ENCODE assay signal across 20 cellular contexts in genomic region chr4:1841886-1842210, GRCh38. TPM values are rescaled to one million over a fixed set of nuclear protein-coding genes. Genes with fewer than 3 reads are reported as not detected.
DNase-seq lines count a peak whose midpoint lies in the region; ATAC-seq and TF ChIP-seq lines count a peak whose summit lies in the region.
"Had no signal": no experiment of that assay in that cellular context is flagged by ENCODE, and none has a peak within 500 bp of the region (broad histone marks: within the 10 kb centered on the region; RNA-seq: fewer than 3 reads in every experiment).

No MANE protein-coding gene starts in this region.

- CTCF ChIA-PET in activated CD8-positive, alpha-beta T cell treated with anti-CD3 and anti-CD28 coated beads, Interleukin-2, amount 10 ng/mL, durations not matched to agents 7 days and 5 days (lab: Charles Lee): no interaction called here
- CTCF ChIA-PET in activated CD8-positive, alpha-beta T cell treated with anti-CD3 and anti-CD28 coated beads for 36 hours (lab: Charles Lee): interaction anchor here (1.8 kb wide), 1 partner anchor 58 kb away, joined by 7 read pairs; no protein-coding TSS in a partner anchor
- CTCF ChIA-PET in IMR-90 (lab: Yijun Ruan, JAX) (no interaction called here), PC-3 (lab: Charles Lee) (interaction anchor here (0.6 kb wide), 1 partner anchor 1126 kb away, joined by 3 read pairs; no protein-coding TSS in a partner anchor)

- no peak overlapping the region for H3K18ac ChIP-seq in IMR-90 (ENCODE audit: low read depth, low read length)

- no peak overlapping the region for H3K14ac ChIP-seq in IMR-90 (replicated peaks; ENCODE audit: low read depth, low read length)

- no peak overlapping the region for H2BK20ac ChIP-seq in IMR-90 (ENCODE audit: low read depth, low read length)

- DNase-seq in activated CD8-positive, alpha-beta T cell treated with anti-CD3 and anti-CD28 coated beads, Interleukin-2, amount 10 ng/mL, durations not matched to agents 7 days and 5 days: no peak
- no peak for DNase-seq in activated CD8-positive, alpha-beta T cell treated with anti-CD3 and anti-CD28 coated beads for 36 hours
- no peak for DNase-seq in IMR-90
- DNase-seq in glutamatergic neuron: no peak
- no peak for DNase-seq in testis
- no peak for DNase-seq in PC-3
- no peak for DNase-seq in G401 (ENCODE audit: low spot score)
- DNase-seq: AML-193, DMS79, KBM-7, NCI-H1092, NCI-H1436, NCI-H2029 treated with DMSO at 0.1 percent for 48 hours, NCI-H345, NCI-H524, NCI-H82 had no signal

- peak overlapping the region; percentile 60 for H2AK5ac ChIP-seq in IMR-90 (ENCODE audit: low read depth, low read length)

- peaks cover 23 to 70% of the 10 kb centered on the region in 2 experiments for H3K79me1 ChIP-seq in IMR-90 (ENCODE audit: low read depth in 1 of 2, low read length in 2 of 2)

- H2BK120ac ChIP-seq in IMR-90 (ENCODE audit: low read depth, low read length): no peak overlapping the region; the same call in 1 of the 2 replicates

- peaks cover 29% of the 10 kb centered on the region for H3K79me2 ChIP-seq in PC-3 (ENCODE audit: low read length)

- H3K9ac ChIP-seq in IMR-90 (ENCODE audit: low read depth, low read length): no peak overlapping the region; the same call in 1 of the 2 replicates
- H3K9ac ChIP-seq in PC-3 (ENCODE audit: low read length): no peak overlapping the region

- no peaks in the 10 kb centered on the region for H3K9me3 Mint-ChIP-seq in activated CD8-positive, alpha-beta T cell treated with anti-CD3 and anti-CD28 coated beads, Interleukin-2, amount 10 ng/mL, durations not matched to agents 7 days and 5 days (ENCODE audit: insufficient read depth)
- H3K9me3 Mint-ChIP-seq in activated CD8-positive, alpha-beta T cell treated with anti-CD3 and anti-CD28 coated beads for 36 hours: no peaks in the 10 kb centered on the region
- H3K9me3 Mint-ChIP-seq in glutamatergic neuron (ENCODE audit: unreplicated experiment): peaks cover 2% of the 10 kb centered on the region

- no peaks in the 10 kb centered on the region for H3F3A ChIP-seq in PC-3 (ENCODE audit: low read length, unreplicated experiment)

- dilution Hi-C loops in IMR-90 (cut with HindIII; ENCODE audit: low sequenced_read_pairs, unreplicated experiment): no loop called here

- H3K27me3 Mint-ChIP-seq in activated CD8-positive, alpha-beta T cell treated with anti-CD3 and anti-CD28 coated beads, Interleukin-2, amount 10 ng/mL, durations not matched to agents 7 days and 5 days (ENCODE audit: low read depth): no peaks in the 10 kb centered on the region
- H3K27me3 Mint-ChIP-seq in activated CD8-positive, alpha-beta T cell treated with anti-CD3 and anti-CD28 coated beads for 36 hours: no peaks in the 10 kb centered on the region
- H3K27me3 Mint-ChIP-seq in glutamatergic neuron (ENCODE audit: unreplicated experiment): no peaks in the 10 kb centered on the region

- peak overlapping the region; percentile 63 for H2AK9ac ChIP-seq in IMR-90 (replicated peaks; ENCODE audit: low read depth, low read length, poor library complexity)

- ATAC-seq in activated CD8-positive, alpha-beta T cell treated with anti-CD3 and anti-CD28 coated beads, Interleukin-2, amount 10 ng/mL, durations not matched to agents 7 days and 5 days: no peak
- no peak for ATAC-seq in activated CD8-positive, alpha-beta T cell treated with anti-CD3 and anti-CD28 coated beads for 36 hours
- ATAC-seq in IMR-90 (ENCODE audit: low read depth) (no peak), PC-3 (no peak), HG03039 (IDR thresholded peaks at IDR 0.05; ENCODE audit: unreplicated experiment) (no peak)
- ATAC-seq: GM12878 had no signal

- peak overlapping the region; percentile 49 for H3K4ac ChIP-seq in IMR-90 (ENCODE audit: low read depth, low read length)

- H3K27ac ChIP-seq in IMR-90 (ENCODE audit: insufficient read depth, low read length) (peak overlapping the region; percentile 59; the same call in 1 of the 2 replicates), testis (peak overlapping the region; percentile 13 to 45), PC-3 (ENCODE audit: low read length) (no peak overlapping the region)
- H3K27ac ChIP-seq: SJSA1 had no signal

- WGBS in IMR-90 (ENCODE audit: extremely low coverage in 2 of 2, insufficient read length in 1 of 2), 2 experiments: 94% methylated on average over 6 of the region's 9 CpGs; no CpG with 5 or more reads in 1 of the 2 experiments
- WGBS in testis, 2 donors: 77 to 84% methylated on average over 5 to 9 of the region's 9 CpGs

- no peak overlapping the region for H3K4me3 ChIP-seq in IMR-90 (ENCODE audit: insufficient read depth, low read depth, low read length)
- H3K4me3 ChIP-seq in testis: no peak overlapping the region
- no peak overlapping the region for H3K4me3 ChIP-seq in PC-3 (ENCODE audit: low read length)
- H3K4me3 ChIP-seq: GM12878, SJSA1 had no signal

- no TSS peak for BruUV-seq in IMR-90 (replicated peaks; lab: Mats Ljungman, UMichigan)
- no TSS peak for BruUV-seq in PC-3 (replicated peaks; lab: Mats Ljungman, UMichigan)

- H3K4me3 Mint-ChIP-seq in activated CD8-positive, alpha-beta T cell treated with anti-CD3 and anti-CD28 coated beads, Interleukin-2, amount 10 ng/mL, durations not matched to agents 7 days and 5 days: no peak overlapping the region
- H3K4me3 Mint-ChIP-seq in activated CD8-positive, alpha-beta T cell treated with anti-CD3 and anti-CD28 coated beads for 36 hours: no peak overlapping the region
- H3K4me3 Mint-ChIP-seq in glutamatergic neuron (ENCODE audit: unreplicated experiment): no peak overlapping the region
- H3K4me3 Mint-ChIP-seq: CD14-positive monocyte had no signal

- no peak overlapping the region for H3K23ac ChIP-seq in IMR-90 (ENCODE audit: low read depth, low read length)

- peak overlapping the region; percentile 9; the same call in 1 of the 2 replicates for H4K91ac ChIP-seq in IMR-90 (ENCODE audit: insufficient read depth, low read depth, low read length)

- H2BK5ac ChIP-seq in IMR-90 (ENCODE audit: low read depth, low read length, poor library complexity, severe bottlenecking): peak overlapping the region; percentile 23

- TF ChIP-seq CTCF in activated CD8-positive, alpha-beta T cell treated with anti-CD3 and anti-CD28 coated beads for 36 hours (IDR thresholded peaks at IDR 0.05): no peak
- TF ChIP-seq CTCF in IMR-90 (conservative IDR thresholded peaks at IDR 0.05; ENCODE audit: low read depth, low read length) (no peak), glutamatergic neuron (IDR thresholded peaks at IDR 0.05; ENCODE audit: partially characterized antibody, unreplicated experiment) (no peak), testis (IDR thresholded peaks at IDR 0.05) (no peak), PC-3 (conservative IDR thresholded peaks at IDR 0.05; ENCODE audit: low read depth, low read length) (no peak)

- H3K9me1 ChIP-seq in IMR-90 (ENCODE audit: insufficient read depth, low read length): peaks cover 18% of the 10 kb centered on the region

- H3K4me2 ChIP-seq in IMR-90 (ENCODE audit: low read depth, low read length) (no peak overlapping the region), PC-3 (ENCODE audit: low read length) (no peak overlapping the region)

- no peak overlapping the region for H4K5ac ChIP-seq in IMR-90 (ENCODE audit: low read depth, low read length)

- no peak for TF ChIP-seq RAD21 in IMR-90 (IDR thresholded peaks at IDR 0.05; ENCODE audit: low read length)

- no peak overlapping the region for H3K56ac ChIP-seq in IMR-90 (ENCODE audit: extremely low read depth, insufficient read depth, low read length)

- POLR2A ChIA-PET in activated CD8-positive, alpha-beta T cell treated with anti-CD3 and anti-CD28 coated beads, Interleukin-2, amount 10 ng/mL, durations not matched to agents 7 days and 5 days (lab: Charles Lee): no interaction called here
- POLR2A ChIA-PET in activated CD8-positive, alpha-beta T cell treated with anti-CD3 and anti-CD28 coated beads for 36 hours (lab: Charles Lee): no interaction called here
- POLR2A ChIA-PET in IMR-90 (lab: Charles Lee; ENCODE audit: unreplicated experiment): no interaction called here
- POLR2A ChIA-PET in PC-3 (lab: Charles Lee; ENCODE audit: unreplicated experiment): no interaction called here

- peaks cover 43% of the 10 kb centered on the region for H3K36me3 Mint-ChIP-seq in activated CD8-positive, alpha-beta T cell treated with anti-CD3 and anti-CD28 coated beads, Interleukin-2, amount 10 ng/mL, durations not matched to agents 7 days and 5 days (ENCODE audit: low read depth)
- H3K36me3 Mint-ChIP-seq in activated CD8-positive, alpha-beta T cell treated with anti-CD3 and anti-CD28 coated beads for 36 hours (ENCODE audit: low read depth): peaks cover 31% of the 10 kb centered on the region
- no peaks in the 10 kb centered on the region for H3K36me3 Mint-ChIP-seq in glutamatergic neuron (ENCODE audit: unreplicated experiment)

- intact Hi-C loops in activated CD8-positive, alpha-beta T cell treated with anti-CD3 and anti-CD28 coated beads for 36 hours (cut with micrococcal nuclease): no loop called here
- intact Hi-C loops in IMR-90 (cut with micrococcal nuclease): loop anchor here (2.0 kb wide), 1 partner anchor 57 kb away; no protein-coding TSS in a partner anchor
- intact Hi-C loops in testis (cut with DNase I; ENCODE audit: low total_unique reads): no loop called here
- intact Hi-C loops in PC-3 (cut with micrococcal nuclease): no loop called here

- no peaks in the 10 kb centered on the region for H3K27me3 ChIP-seq in IMR-90 (ENCODE audit: control insufficient read depth, insufficient read depth, low read length)
- no peaks in the 10 kb centered on the region for H3K27me3 ChIP-seq in testis
- H3K27me3 ChIP-seq in PC-3 (ENCODE audit: low read length): no peaks in the 10 kb centered on the region
- H3K27me3 ChIP-seq: SJSA1 had no signal

- H4K8ac ChIP-seq in IMR-90 (ENCODE audit: low read depth in 2 of 2, low read length in 2 of 2): no peak overlapping the region

- no peak for TF ChIP-seq POLR2A in IMR-90 (IDR thresholded peaks at IDR 0.05; ENCODE audit: low read depth, low read length)
- TF ChIP-seq POLR2A in testis (IDR thresholded peaks at IDR 0.05): no peak

- H2AFZ ChIP-seq in IMR-90 (replicated peaks; ENCODE audit: low read length, poor library complexity) (peak overlapping the region; percentile 57), PC-3 (ENCODE audit: low read length) (no peak overlapping the region)

- no peaks in the 10 kb centered on the region for H3K9me2 ChIP-seq in PC-3 (replicated peaks; ENCODE audit: low read length)

- no peak overlapping the region for H2BK15ac ChIP-seq in IMR-90 (ENCODE audit: low read depth, low read length)

- peaks cover 21% of the 10 kb centered on the region for H3K4me1 ChIP-seq in IMR-90 (ENCODE audit: control insufficient read depth, insufficient read depth, low read length)
- peaks cover 34% of the 10 kb centered on the region for H3K4me1 ChIP-seq in testis
- H3K4me1 ChIP-seq in PC-3 (ENCODE audit: insufficient read depth, low read length): 0 out of 2 replicates have a peak, but pooled peaks cover 4% of the 10 kb centered on the region
- H3K4me1 ChIP-seq: SJSA1 had no signal

- H4K20me1 ChIP-seq in IMR-90 (ENCODE audit: insufficient read depth, low read length): peaks cover 32% of the 10 kb centered on the region
- H4K20me1 ChIP-seq in PC-3 (ENCODE audit: low read length): 0 out of 2 replicates have a peak, but pooled peaks cover 6% of the 10 kb centered on the region

- in situ Hi-C loops in IMR-90 (cut with MboI; ENCODE audit: low sequenced_read_pairs) (no loop called here), G401 (cut with HindIII; ENCODE audit: low sequenced_read_pairs) (no loop called here)

- H3K36me3 ChIP-seq in IMR-90 (ENCODE audit: control insufficient read depth, insufficient read depth, low read length) (peaks cover 37% of the 10 kb centered on the region), testis (ENCODE audit: low read depth, missing control alignments) (no peaks in the 10 kb centered on the region), PC-3 (ENCODE audit: low read depth, low read length) (peaks cover 10% of the 10 kb centered on the region; the same call in 1 of the 2 replicates)
- H3K36me3 ChIP-seq: SJSA1 had no signal

- H3K9me3 ChIP-seq in IMR-90 (ENCODE audit: control insufficient read depth, insufficient read depth, low read length) (no peaks in the 10 kb centered on the region), testis (no peaks in the 10 kb centered on the region), PC-3 (ENCODE audit: low read length) (no peaks in the 10 kb centered on the region)
- H3K9me3 ChIP-seq: SJSA1 had no signal

- H3K27ac Mint-ChIP-seq in activated CD8-positive, alpha-beta T cell treated with anti-CD3 and anti-CD28 coated beads, Interleukin-2, amount 10 ng/mL, durations not matched to agents 7 days and 5 days: peak overlapping the region; percentile 55
- H3K27ac Mint-ChIP-seq in activated CD8-positive, alpha-beta T cell treated with anti-CD3 and anti-CD28 coated beads for 36 hours: no peak overlapping the region
- peak overlapping the region; percentile 2 for H3K27ac Mint-ChIP-seq in glutamatergic neuron (ENCODE audit: unreplicated experiment)

- peaks cover 14% of the 10 kb centered on the region for H3K4me1 Mint-ChIP-seq in activated CD8-positive, alpha-beta T cell treated with anti-CD3 and anti-CD28 coated beads, Interleukin-2, amount 10 ng/mL, durations not matched to agents 7 days and 5 days (ENCODE audit: low read depth)
- peaks cover 8% of the 10 kb centered on the region for H3K4me1 Mint-ChIP-seq in activated CD8-positive, alpha-beta T cell treated with anti-CD3 and anti-CD28 coated beads for 36 hours (ENCODE audit: low read depth)
- H3K4me1 Mint-ChIP-seq in glutamatergic neuron (ENCODE audit: low read depth, unreplicated experiment): peaks cover 8% of the 10 kb centered on the region
- H3K4me1 Mint-ChIP-seq: CD14-positive monocyte had no signal

RNA-seq across cellular contexts. Expression of gene LETM1, which starts 14.1 kb away (rescaled TPM):
- total RNA-seq in activated CD8-positive, alpha-beta T cell treated with anti-CD3 and anti-CD28 coated beads, Interleukin-2, amount 10 ng/mL, durations not matched to agents 7 days and 5 days: 10 to 100 TPM; 56.6 to 58.9 TPM
- 10 to 100 TPM; 49.4 to 53.2 TPM for total RNA-seq in activated CD8-positive, alpha-beta T cell treated with anti-CD3 and anti-CD28 coated beads for 36 hours
- total RNA-seq in IMR-90 (2012; rRNA removed) (49.3 and 68.0 TPM in 2 replicates), glutamatergic neuron (ENCODE audit: unreplicated experiment) (48.5 TPM), testis (100 to 1,000 TPM in 1 of 2 donors, 10 to 100 TPM in 1; 90.7 to 124 TPM), PC-3 (2014; rRNA removed) (86.3 and 129 TPM in 2 replicates)
- polyA plus RNA-seq in IMR-90 (2012; rRNA removed) (25.0 and 28.2 TPM in 2 replicates), testis (ENCODE audit: insufficient read depth, low read depth, low replicate concordance) (38.1 TPM)
- polyA plus RNA-seq in IMR-90 (2012; cell fraction: cytosol; rRNA removed): 14.8 and 16.4 TPM in 2 replicates
- polyA plus RNA-seq in IMR-90 (2012; cell fraction: nucleus; rRNA removed; ENCODE audit: low replicate concordance): 60.7 and 127 TPM in 2 replicates
- total RNA-seq in G401 (2014; rRNA removed; shearing (Covaris generic)): 67.5 and 83.2 TPM in 2 replicates

RNA-seq across cellular contexts. Expression of gene NSD2, which starts 29.3 kb away (rescaled TPM):
- total RNA-seq in activated CD8-positive, alpha-beta T cell treated with anti-CD3 and anti-CD28 coated beads, Interleukin-2, amount 10 ng/mL, durations not matched to agents 7 days and 5 days: 100 to 1,000 TPM; 287 to 290 TPM
- 100 to 1,000 TPM; 219 TPM for total RNA-seq in activated CD8-positive, alpha-beta T cell treated with anti-CD3 and anti-CD28 coated beads for 36 hours
- 62.2 and 68.1 TPM in 2 replicates for total RNA-seq in IMR-90 (2012; rRNA removed)
- polyA plus RNA-seq in IMR-90 (2012; rRNA removed): 29.4 and 35.9 TPM in 2 replicates
- 16.7 and 21.3 TPM in 2 replicates for polyA plus RNA-seq in IMR-90 (2012; cell fraction: cytosol; rRNA removed)
- 73.1 and 75.4 TPM in 2 replicates for polyA plus RNA-seq in IMR-90 (2012; cell fraction: nucleus; rRNA removed; ENCODE audit: low replicate concordance)
- 138 TPM for total RNA-seq in glutamatergic neuron (ENCODE audit: unreplicated experiment)
- total RNA-seq in testis: 100 to 1,000 TPM; 124 to 144 TPM
- 108 TPM for polyA plus RNA-seq in testis (ENCODE audit: insufficient read depth, low read depth, low replicate concordance)
- total RNA-seq in PC-3 (2014; rRNA removed): 69.0 and 87.1 TPM in 2 replicates
- total RNA-seq in G401 (2014; rRNA removed; shearing (Covaris generic)): 44.4 and 86.9 TPM in 2 replicates

RNA-seq across cellular contexts. Expression of gene FGFR3, which starts 48.8 kb away (rescaled TPM):
- total RNA-seq in activated CD8-positive, alpha-beta T cell treated with anti-CD3 and anti-CD28 coated beads, Interleukin-2, amount 10 ng/mL, durations not matched to agents 7 days and 5 days: under 1 TPM; 0.34 to 0.37 TPM
- 1 to 10 TPM in 1 of 2 experiments, under 1 TPM in 1; 0.07 to 1.0 TPM for total RNA-seq in activated CD8-positive, alpha-beta T cell treated with anti-CD3 and anti-CD28 coated beads for 36 hours
- total RNA-seq in IMR-90 (2012; rRNA removed) (0.18 and 0.28 TPM in 2 replicates), glutamatergic neuron (ENCODE audit: unreplicated experiment) (11.3 TPM), testis (10 to 100 TPM; 79.6 to 93.7 TPM), PC-3 (2014; rRNA removed) (0.11 and 0.86 TPM in 2 replicates)
- polyA plus RNA-seq in IMR-90 (2012; rRNA removed) (0.67 and 0.93 TPM in 2 replicates), testis (ENCODE audit: insufficient read depth, low read depth, low replicate concordance) (39.2 TPM)
- 0.34 and 0.74 TPM in 2 replicates for polyA plus RNA-seq in IMR-90 (2012; cell fraction: cytosol; rRNA removed)
- polyA plus RNA-seq in IMR-90 (2012; cell fraction: nucleus; rRNA removed; ENCODE audit: low replicate concordance): 0.93 and 4.6 TPM in 2 replicates
- total RNA-seq in G401 (2014; rRNA removed; shearing (Covaris generic)): 38.4 and 49.9 TPM in 2 replicates
- polyA plus RNA-seq: CD14-positive monocyte had no signal

Comparison
In these comparisons a context has a peak if more than half of its experiments do, and no peak if none do; other contexts are left out.
1. CTCF ChIA-PET loops: an anchor here in activated CD8-positive, alpha-beta T cell treated with anti-CD3 and anti-CD28 coated beads for 36 hours (1.8 kb wide) and PC-3 (0.6 kb wide); none called in activated CD8-positive, alpha-beta T cell treated with anti-CD3 and anti-CD28 coated beads, Interleukin-2, amount 10 ng/mL, durations not matched to agents 7 days and 5 days and IMR-90.